21 cellular contexts compared by ENCODE assay signal in genomic region chr21:35070436-35070835, GRCh38. TPM values are rescaled to one million over a fixed set of nuclear protein-coding genes. Genes with fewer than 3 reads are reported as not detected.
DNase-seq lines count a peak whose midpoint lies in the region; ATAC-seq lines count a peak whose summit lies in the region.
"Had no signal": no experiment of that assay in that cellular context is flagged by ENCODE, and none has a peak within 500 bp of the region (broad histone marks: within the 10 kb centered on the region; RNA-seq: fewer than 3 reads in every experiment).

No MANE protein-coding gene starts in this region.

- ATAC-seq in HG03571 (IDR thresholded peaks at IDR 0.05; ENCODE audit: unreplicated experiment) = no peak
- no peak for ATAC-seq in HG03196 (IDR thresholded peaks at IDR 0.05; ENCODE audit: unreplicated experiment)

- H3K9me3 ChIP-seq in SJSA1 (replicated peaks) = 0 out of 2 replicates have a peak, but pooled peaks cover 3% of the 10 kb centered on the region
- H3K9me3 ChIP-seq: Peyer's patch, SK-N-SH had no signal

- no peaks in the 10 kb centered on the region for H3K36me3 ChIP-seq in SJSA1
- H3K36me3 ChIP-seq: Peyer's patch had no signal

- peaks cover 40% of the 10 kb centered on the region for H3K4me1 ChIP-seq in SJSA1 (replicated peaks)
- H3K4me1 ChIP-seq: Peyer's patch had no signal

- no peaks in the 10 kb centered on the region for H3K27me3 ChIP-seq in SJSA1 (replicated peaks)
- H3K27me3 ChIP-seq: Peyer's patch had no signal

- H3K4me3 ChIP-seq in SJSA1 = no peak overlapping the region
- H3K4me3 ChIP-seq: GM23248, Peyer's patch had no signal

- peak; percentile 26 for DNase-seq in COLO668 (lab: John Stamatoyannopoulos, UW; ENCODE audit: unreplicated experiment)
- peak; percentile 55 for DNase-seq in NCI-H146 (lab: John Stamatoyannopoulos, UW)
- peak; percentile 75 for DNase-seq in NCI-H748 (lab: John Stamatoyannopoulos, UW; ENCODE audit: unreplicated experiment)
- DNase-seq in SJSA1 (ENCODE audit: low read depth in 1 of 2, low spot score in 2 of 2) = peak; percentile 81 to 91
- DNase-seq in NCI-H1092 (lab: John Stamatoyannopoulos, UW) = no peak
- DNase-seq: GM23248, H7, KG1, MM.1S, NCI-H1436, NCI-H1930, NCI-H2107, NCI-H446 treated with DMSO at 0.1 percent for 48 hours, NCI-H69, OCI-M1, Peyer's patch, SHP77 treated with DMSO at 0.1 percent for 48 hours, SK-N-SH, SW 1271 had no signal

- H3K27ac ChIP-seq in SJSA1 = peak overlapping the region; percentile 46
- H3K27ac ChIP-seq: GM23248, Peyer's patch had no signal

RNA-seq across cellular contexts. Expression of gene RUNX1, which starts 21.3 kb away (rescaled TPM):
- 11.9 and 18.0 TPM in 2 replicates for total RNA-seq in SJSA1 (2014; rRNA removed; shearing (Covaris generic))
